In genomic region chr7:150949971-150950491, GRCh38 we compare ENCODE assay signal across 25 cellular contexts. TPM values are rescaled to one million over a fixed set of nuclear protein-coding genes. Genes with fewer than 3 reads are reported as not detected.
DNase-seq lines count a peak whose midpoint lies in the region; ATAC-seq, FAIRE-seq and TF ChIP-seq lines count a peak whose summit lies in the region.
"Had no signal": no experiment of that assay in that cellular context is flagged by ENCODE, and none has a peak within 500 bp of the region (broad histone marks: within the 10 kb centered on the region; RNA-seq: fewer than 3 reads in every experiment).

No MANE protein-coding gene starts in this region.

- no peaks in the 10 kb centered on the region for H3K27me3 ChIP-seq in K562 (ENCODE audit: control insufficient read depth in 2 of 2, insufficient read depth in 2 of 2, low read length in 2 of 2)
- H3K27me3 ChIP-seq: hepatocyte had no signal

- peaks cover 16% of the 10 kb centered on the region for H3K9me1 ChIP-seq in K562 (ENCODE audit: control insufficient read depth, insufficient read depth, low read length)

- H4K20me1 ChIP-seq in K562 (replicated peaks; ENCODE audit: control insufficient read depth, insufficient read depth, low read length) = peaks cover 14% of the 10 kb centered on the region; the same call in 1 of the 2 replicates

- H3K9me3 Mint-ChIP-seq in natural killer cell treated with Interleukin-12 subunit alpha and Interleukin-12 subunit beta and Interleukin-15 and Interleukin-18, amount 100 ng/mL, for 72 hours = no peaks in the 10 kb centered on the region
- no peaks in the 10 kb centered on the region for H3K9me3 Mint-ChIP-seq in natural killer cell
- H3K9me3 Mint-ChIP-seq in nephron = no peaks in the 10 kb centered on the region
- H3K9me3 Mint-ChIP-seq: activated T-helper 1 cell treated with anti-CD3 and anti-CD28 coated beads, Interleukin-12 subunit alpha, Interleukin-12 subunit beta, Interleukin-2, Interleukin-4 antibody, amounts not matched to agents 30 ng/mL and 10 ng/mL and 1 ng/mL, durations not matched to agents 14 hours and 24 hours and 36 hours; dendritic cell treated with granulocyte-macrophage colony-stimulating factor and Interleukin-4, amounts not matched to agents 40 ng/mL and 50 ng/mL, for 4 days; naive thymus-derived CD4-positive, alpha-beta T cell; stimulated activated naive CD8-positive, alpha-beta T cell treated with anti-CD3 and anti-CD28 coated beads, Interleukin-15, Interleukin-2, amounts not matched to agents 100 ng/mL and 50 ng/mL, for 24 hours had no signal

- no peak for TF ChIP-seq EP300 in K562 (IDR thresholded peaks at IDR 0.05; ENCODE audit: low read length)

- H3K27me3 Mint-ChIP-seq in natural killer cell treated with Interleukin-12 subunit alpha and Interleukin-12 subunit beta and Interleukin-15 and Interleukin-18, amount 100 ng/mL, for 72 hours = peaks cover 5 to 8% of the 10 kb centered on the region in 2 donors
- peaks cover 0 to 8% of the 10 kb centered on the region in 2 donors for H3K27me3 Mint-ChIP-seq in natural killer cell (ENCODE audit: low read depth in 2 of 2)
- no peaks in the 10 kb centered on the region for H3K27me3 Mint-ChIP-seq in nephron (ENCODE audit: low read depth)

- H3K9ac ChIP-seq in K562 (ENCODE audit: insufficient read depth in 1 of 2, low read depth in 2 of 2, low read length in 2 of 2) = peak overlapping the region; percentile 29 to 84; a peak in 3 of 4 replicates

- H3K27ac Mint-ChIP-seq in natural killer cell treated with Interleukin-12 subunit alpha and Interleukin-12 subunit beta and Interleukin-15 and Interleukin-18, amount 100 ng/mL, for 72 hours = no peak overlapping the region
- H3K27ac Mint-ChIP-seq in natural killer cell (no peak overlapping the region), nephron (peak overlapping the region; percentile 85 to 91 (median 88))
- H3K27ac Mint-ChIP-seq: activated T-helper 1 cell treated with anti-CD3 and anti-CD28 coated beads, Interleukin-12 subunit alpha, Interleukin-12 subunit beta, Interleukin-2, Interleukin-4 antibody, amounts not matched to agents 30 ng/mL and 10 ng/mL and 1 ng/mL, durations not matched to agents 14 hours and 24 hours and 36 hours; dendritic cell treated with granulocyte-macrophage colony-stimulating factor and Interleukin-4, amounts not matched to agents 40 ng/mL and 50 ng/mL, for 4 days; naive thymus-derived CD4-positive, alpha-beta T cell; progenitor cell of endocrine pancreas; stimulated activated naive CD8-positive, alpha-beta T cell treated with anti-CD3 and anti-CD28 coated beads, Interleukin-15, Interleukin-2, amounts not matched to agents 100 ng/mL and 50 ng/mL, for 24 hours had no signal

- intact Hi-C loops in natural killer cell (cut with micrococcal nuclease) = no loop called here
- intact Hi-C loops in K562 (cut with micrococcal nuclease) = no loop called here

- H3K79me2 ChIP-seq in K562 (ENCODE audit: control insufficient read depth, insufficient read depth, low read length) = peaks cover 71% of the 10 kb centered on the region
- H3K79me2 ChIP-seq: hepatocyte had no signal

- POLR2A ChIA-PET in K562 (lab: Yijun Ruan, JAX) = interaction anchor here (0.5 to 2.5 kb wide), 9 partner anchors 8 to 579 kb away, joined by 3 to 11 read pairs (median 3); no protein-coding TSS in a partner anchor

- no peak for ATAC-seq in natural killer cell treated with Interleukin-12 subunit alpha and Interleukin-12 subunit beta and Interleukin-15 and Interleukin-18, amount 100 ng/mL, for 72 hours
- ATAC-seq in natural killer cell = no peak
- ATAC-seq in K562 = no peak
- ATAC-seq in HG03432 (IDR thresholded peaks at IDR 0.05; ENCODE audit: unreplicated experiment) = no peak
- ATAC-seq: naive thymus-derived CD4-positive, alpha-beta T cell; Panc1 had no signal

- TF ChIP-seq RAD21 in K562 (CRISPR knock-in tag; conservative IDR thresholded peaks at IDR 0.05 in 1 of 2, IDR thresholded peaks at IDR 0.05 in 1 of 2) = no peak

- peak overlapping the region; percentile 5; the same call in 2 of the 3 replicates for H3K27ac ChIP-seq in K562 (ENCODE audit: extremely low read depth, low read depth, low read length)
- H3K27ac ChIP-seq: hepatocyte, upper lobe of left lung had no signal

- BruUV-seq in K562 (replicated peaks; lab: Mats Ljungman, UMichigan) = no TSS peak

- 72% methylated on average over 15 of the region's 16 CpGs for WGBS in K562 (ENCODE audit: insufficient coverage, low coverage, missing lambda C conversion rate)

- H3K36me3 ChIP-seq in K562 (ENCODE audit: control insufficient read depth, insufficient read depth, low read length) = peaks cover 95% of the 10 kb centered on the region
- H3K36me3 ChIP-seq: upper lobe of left lung had no signal

- TF ChIP-seq CTCF in natural killer cell (IDR thresholded peaks at IDR 0.05) (no peak), K562 (IDR thresholded peaks at IDR 0.05 in 2 of 3, conservative IDR thresholded peaks at IDR 0.05 in 1 of 3; ENCODE audit: insufficient read depth in 2 of 3, low read depth in 1 of 3, low read length in 3 of 3) (no peak), nephron (IDR thresholded peaks at IDR 0.05; ENCODE audit: unreplicated experiment in 3 of 3) (no peak)

- DNase-seq in natural killer cell treated with Interleukin-12 subunit alpha and Interleukin-12 subunit beta and Interleukin-15 and Interleukin-18, amount 100 ng/mL, for 72 hours (ENCODE audit: low spot score) = peak; percentile 53
- no peak for DNase-seq in natural killer cell
- DNase-seq in K562 (ENCODE audit: extremely low read depth in 1 of 4, low spot score in 3 of 4) = no peak
- no peak for DNase-seq in NCI-H187 treated with DMSO at 0.1 percent for 48 hours (lab: John Stamatoyannopoulos, UW)
- no peak for DNase-seq in NCI-H526 treated with DMSO at 0.1 percent for 48 hours (lab: John Stamatoyannopoulos, UW)
- DNase-seq: activated CD8-positive, alpha-beta memory T cell treated with anti-CD3 and anti-CD28 coated beads for 24 hours; GOT3; Karpas-422; mammary epithelial cell; naive thymus-derived CD4-positive, alpha-beta T cell; NCI-H1048; NCI-H2029; NCI-H446 treated with DMSO at 0.1 percent for 48 hours; stimulated activated CD4-positive, alpha-beta T cell treated with anti-CD3 and anti-CD28 coated beads, Interleukin-4, amount 100 ng/mL, for 1 hour; T-helper 9 cell had no signal

- H3K4me1 ChIP-seq in K562 (replicated peaks in 1 of 2; ENCODE audit: control insufficient read depth in 2 of 2, insufficient read depth in 2 of 2, low read length in 2 of 2) = peaks cover 46 to 99% of the 10 kb centered on the region in 2 experiments
- H3K4me1 ChIP-seq: upper lobe of left lung had no signal

- CTCF ChIA-PET in K562 (lab: Yijun Ruan, JAX; ENCODE audit: low intra/inter-chr PET ratio) = no interaction called here

- H2AFZ ChIP-seq in K562 (ENCODE audit: low read depth, low read length) = no peak overlapping the region
- H2AFZ ChIP-seq: hepatocyte had no signal

- H3K4me1 Mint-ChIP-seq in natural killer cell treated with Interleukin-12 subunit alpha and Interleukin-12 subunit beta and Interleukin-15 and Interleukin-18, amount 100 ng/mL, for 72 hours (ENCODE audit: low read depth in 2 of 2) = no peaks in the 10 kb centered on the region
- H3K4me1 Mint-ChIP-seq in natural killer cell = no peaks in the 10 kb centered on the region
- peaks cover 41% of the 10 kb centered on the region for H3K4me1 Mint-ChIP-seq in nephron

- H3K36me3 Mint-ChIP-seq in natural killer cell treated with Interleukin-12 subunit alpha and Interleukin-12 subunit beta and Interleukin-15 and Interleukin-18, amount 100 ng/mL, for 72 hours = no peaks in the 10 kb centered on the region
- no peaks in the 10 kb centered on the region for H3K36me3 Mint-ChIP-seq in natural killer cell
- H3K36me3 Mint-ChIP-seq in nephron (ENCODE audit: low read depth) = peaks cover 9% of the 10 kb centered on the region

- FAIRE-seq in K562 (lab: Jason Lieb, UNC) = no peak
- FAIRE-seq: GM12891 had no signal

- in situ Hi-C loops in K562 (cut with MboI) = no loop called here

- H3K9me3 ChIP-seq in K562 (replicated peaks; ENCODE audit: control insufficient read depth, insufficient read depth, low read depth, low read length) = no peaks in the 10 kb centered on the region
- H3K9me3 ChIP-seq: upper lobe of left lung had no signal

- no peak overlapping the region for H3K4me3 Mint-ChIP-seq in natural killer cell treated with Interleukin-12 subunit alpha and Interleukin-12 subunit beta and Interleukin-15 and Interleukin-18, amount 100 ng/mL, for 72 hours
- H3K4me3 Mint-ChIP-seq in natural killer cell (no peak overlapping the region), nephron (no peak overlapping the region)
- H3K4me3 Mint-ChIP-seq: activated T-helper 1 cell treated with anti-CD3 and anti-CD28 coated beads, Interleukin-12 subunit alpha, Interleukin-12 subunit beta, Interleukin-2, Interleukin-4 antibody, amounts not matched to agents 30 ng/mL and 10 ng/mL and 1 ng/mL, durations not matched to agents 14 hours and 24 hours and 36 hours; dendritic cell treated with granulocyte-macrophage colony-stimulating factor and Interleukin-4, amounts not matched to agents 40 ng/mL and 50 ng/mL, for 4 days; naive thymus-derived CD4-positive, alpha-beta T cell; stimulated activated naive CD8-positive, alpha-beta T cell treated with anti-CD3 and anti-CD28 coated beads, Interleukin-15, Interleukin-2, amounts not matched to agents 100 ng/mL and 50 ng/mL, for 24 hours had no signal

- H3K4me2 ChIP-seq in K562 (ENCODE audit: insufficient read depth, low read length) = no peak overlapping the region
- H3K4me2 ChIP-seq: hepatocyte had no signal

- no peak overlapping the region for H3K4me3 ChIP-seq in K562
- H3K4me3 ChIP-seq: hepatocyte, upper lobe of left lung had no signal

- 0 out of 2 replicates have a peak, but pooled peaks have one; percentile 19 for TF ChIP-seq POLR2A in K562 (conservative IDR thresholded peaks at IDR 0.05)

RNA-seq across cellular contexts. Expression of gene KCNH2, which starts 28.1 kb away (rescaled TPM):
- under 1 TPM in 1 of 2 donors, not detected in 1; 0.22 TPM for total RNA-seq in natural killer cell treated with Interleukin-12 subunit alpha and Interleukin-12 subunit beta and Interleukin-15 and Interleukin-18, amount 100 ng/mL, for 72 hours
- total RNA-seq in natural killer cell (under 1 TPM in 2 of 3 donors, not detected in 1; 0.39 to 0.60 TPM), K562 (2014; rRNA removed) (326 and 470 TPM in 2 replicates), K562 (2014; rRNA removed; fragmentation: Illumina TruSeq; extraction: Trizol) (63.4 and 97.8 TPM in 2 replicates), K562 (2015; rRNA removed; fragmentation: Illumina TruSeq; extraction: Trizol) (215 and 218 TPM in 2 replicates), K562 (2021) (368 and 385 TPM in 2 replicates)
- total RNA-seq in K562 (2011; cell fraction: chromatin; rRNA removed; ENCODE audit: low replicate concordance) = 101 and 344 TPM in 2 replicates
- total RNA-seq in K562 (2011; cell fraction: nucleolus; rRNA removed) = 421 and 427 TPM in 2 replicates
- 291 and 342 TPM in 2 replicates for total RNA-seq in K562 (2011; cell fraction: nucleoplasm; rRNA removed)
- polyA plus RNA-seq in K562 (2011; rRNA removed) (125 and 154 TPM in 2 replicates), K562 (2014; fragmentation: Illumina TruSeq; extraction: Trizol) (222 and 298 TPM in 2 replicates), K562 (2014; fragmentation: Nextera tagmentation; extraction: Ambion mirVana) (10 to 100 TPM; 18.1 to 29.0 TPM), K562 (2014; rRNA removed) (251 and 295 TPM in 2 replicates)
- 184 and 684 TPM in 2 replicates for polyA plus RNA-seq in K562 (2011; cell fraction: cytosol; rRNA removed)
- polyA plus RNA-seq in K562 (2011; cell fraction: nucleus; rRNA removed) = 202 and 446 TPM in 2 replicates
- polyA plus RNA-seq in K562 (2012) = 270 and 304 TPM in 2 replicates
- polyA minus RNA-seq in K562 (2011; rRNA and poly(A)+ RNA removed) = 46.2 and 123 TPM in 2 replicates
- 133 and 200 TPM in 2 replicates for polyA minus RNA-seq in K562 (2011; cell fraction: cytosol; rRNA and poly(A)+ RNA removed)
- polyA minus RNA-seq in K562 (2011; cell fraction: nucleus; rRNA and poly(A)+ RNA removed) = 111 and 144 TPM in 2 replicates
- polyA plus RNA-seq: mammary epithelial cell had no signal

RNA-seq across cellular contexts. Expression of gene NOS3, which starts 40.8 kb away (rescaled TPM):
- 1 to 10 TPM; 1.2 to 8.0 TPM for total RNA-seq in natural killer cell treated with Interleukin-12 subunit alpha and Interleukin-12 subunit beta and Interleukin-15 and Interleukin-18, amount 100 ng/mL, for 72 hours
- total RNA-seq in natural killer cell (1 to 10 TPM; 2.6 to 5.9 (median 3.8) TPM), K562 (2014; rRNA removed) (121 and 170 TPM in 2 replicates), K562 (2014; rRNA removed; fragmentation: Illumina TruSeq; extraction: Trizol) (3.1 and 4.3 TPM in 2 replicates), K562 (2015; rRNA removed; fragmentation: Illumina TruSeq; extraction: Trizol) (43.2 and 45.8 TPM in 2 replicates), K562 (2021) (111 and 124 TPM in 2 replicates)
- 17.7 and 69.8 TPM in 2 replicates for total RNA-seq in K562 (2011; cell fraction: chromatin; rRNA removed; ENCODE audit: low replicate concordance)
- 82.0 and 87.6 TPM in 2 replicates for total RNA-seq in K562 (2011; cell fraction: nucleolus; rRNA removed)
- 40.3 and 46.6 TPM in 2 replicates for total RNA-seq in K562 (2011; cell fraction: nucleoplasm; rRNA removed)
- polyA plus RNA-seq in K562 (2011; rRNA removed) (23.6 and 47.3 TPM in 2 replicates), K562 (2014; fragmentation: Illumina TruSeq; extraction: Trizol) (23.6 and 88.1 TPM in 2 replicates), K562 (2014; fragmentation: Nextera tagmentation; extraction: Ambion mirVana) (1 to 10 TPM; 1.1 to 2.9 TPM), K562 (2014; rRNA removed) (102 and 118 TPM in 2 replicates)
- 58.9 and 221 TPM in 2 replicates for polyA plus RNA-seq in K562 (2011; cell fraction: cytosol; rRNA removed)
- polyA plus RNA-seq in K562 (2011; cell fraction: nucleus; rRNA removed) = 50.4 and 106 TPM in 2 replicates
- polyA plus RNA-seq in K562 (2012) = 87.2 and 107 TPM in 2 replicates
- 11.7 and 21.2 TPM in 2 replicates for polyA minus RNA-seq in K562 (2011; rRNA and poly(A)+ RNA removed)
- polyA minus RNA-seq in K562 (2011; cell fraction: cytosol; rRNA and poly(A)+ RNA removed) = 65.3 and 77.5 TPM in 2 replicates
- 35.9 and 37.0 TPM in 2 replicates for polyA minus RNA-seq in K562 (2011; cell fraction: nucleus; rRNA and poly(A)+ RNA removed)

Comparison
In these comparisons a context has a peak if more than half of its experiments do, and no peak if none do; other contexts are left out.
1. H3K27ac Mint-ChIP-seq: peak in nephron (3 of 3); none in natural killer cell treated with Interleukin-12 subunit alpha and Interleukin-12 subunit beta and Interleukin-15 and Interleukin-18, amount 100 ng/mL, for 72 hours (0 of 2) and natural killer cell (0 of 2).
2. RNA of gene KCNH2, which starts 28.1 kb away (total RNA-seq): 63.4 to 470 TPM in K562; 0.39 to 0.60 TPM in natural killer cell and 0.22 TPM in natural killer cell treated with Interleukin-12 subunit alpha and Interleukin-12 subunit beta and Interleukin-15 and Interleukin-18, amount 100 ng/mL, for 72 hours; every median in the first group is over 10 times any median in the second.